In genomic region chrX:103215768-103216085, GRCh38 we compare ENCODE assay signal across 8 cellular contexts. TPM values are rescaled to one million over a fixed set of nuclear protein-coding genes. Genes with fewer than 3 reads are reported as not detected.
DNase-seq lines count a peak whose midpoint lies in the region; ATAC-seq and TF ChIP-seq lines count a peak whose summit lies in the region.

No MANE protein-coding gene starts in this region.

- TF ChIP-seq EP300 in esophagus muscularis mucosa (IDR thresholded peaks at IDR 0.05), result no peak

- no peak overlapping the region for H2BK15ac ChIP-seq in neuronal stem cell (ENCODE audit: low read length)

- H3K36me3 ChIP-seq in esophagus muscularis mucosa (no peaks in the 10 kb centered on the region), neuronal stem cell (replicated peaks in 1 of 2; ENCODE audit: control insufficient read depth in 2 of 2, insufficient read depth in 2 of 2, low read length in 2 of 2) (peaks cover 3 to 16% of the 10 kb centered on the region in 2 donors)

- no peak overlapping the region for H3K23ac ChIP-seq in neuronal stem cell (ENCODE audit: low read depth, low read length, poor library complexity)

- peak overlapping the region; percentile 40 for H3K4me2 ChIP-seq in neuronal stem cell (ENCODE audit: insufficient read depth, low read length, poor library complexity, severe bottlenecking)

- H3K14ac ChIP-seq in neuronal stem cell (ENCODE audit: low read length), result peak overlapping the region; percentile 38

- ATAC-seq in activated CD4-positive, alpha-beta T cell treated with anti-CD3 and anti-CD28 coated beads for 36 hours, result no peak

- no peak overlapping the region for H3K4ac ChIP-seq in neuronal stem cell (ENCODE audit: low read length)

- H3K9ac ChIP-seq in neuronal stem cell (ENCODE audit: low read depth, low read length, poor library complexity), result peak overlapping the region; percentile 93

- peaks cover 0 to 8% (median 4%) of the 10 kb centered on the region in 4 donors for H3K4me1 ChIP-seq in esophagus muscularis mucosa
- H3K4me1 ChIP-seq in neuronal stem cell (ENCODE audit: control insufficient read depth in 2 of 2, insufficient read depth in 1 of 2, low read depth in 1 of 2, low read length in 2 of 2), result peaks cover 0 to 2% of the 10 kb centered on the region in 2 donors

- H3K36me3 Mint-ChIP-seq in activated CD4-positive, alpha-beta T cell treated with anti-CD3 and anti-CD28 coated beads for 36 hours (ENCODE audit: low read depth), result peaks cover 1% of the 10 kb centered on the region

- no peak for DNase-seq in activated CD4-positive, alpha-beta T cell treated with anti-CD3 and anti-CD28 coated beads for 36 hours
- DNase-seq in activated CD4-positive, alpha-beta T cell treated with anti-CD3 and anti-CD28 coated beads, Interleukin-2, amount 50 U/mL, for 48 hours, result no peak
- DNase-seq in NCI-H526 treated with DMSO at 0.1 percent for 48 hours (lab: John Stamatoyannopoulos, UW) (peak; percentile 19), esophagus muscularis mucosa (ENCODE audit: extremely low spot score) (no peak), neuronal stem cell (ENCODE audit: low spot score) (peak; percentile 11), HT-29 (ENCODE audit: low spot score) (no peak)
- DNase-seq in activated effector memory CD4-positive, alpha-beta T cell treated with Interleukin-2 at 50 U/mL for 16 hours, result no peak
- no peak for DNase-seq in activated CD4-positive, CD25-positive, alpha-beta regulatory T cell treated with anti-CD3 and anti-CD28 coated beads, Interleukin-2, amount 50 U/mL, for 72 hours

- no peaks in the 10 kb centered on the region for H3K9me3 Mint-ChIP-seq in activated CD4-positive, alpha-beta T cell treated with anti-CD3 and anti-CD28 coated beads for 36 hours (ENCODE audit: low read depth)

- no peak for TF ChIP-seq CTCF in esophagus muscularis mucosa (IDR thresholded peaks at IDR 0.05)

- peak overlapping the region; percentile 89 for H3K18ac ChIP-seq in neuronal stem cell (ENCODE audit: low read length)

- H3K27ac ChIP-seq in esophagus muscularis mucosa (replicated peaks in 1 of 4) (peak overlapping the region; percentile 86 to 92 (median 87)), neuronal stem cell (replicated peaks; ENCODE audit: low read length) (peak overlapping the region; percentile 70)

- H4K8ac ChIP-seq in neuronal stem cell (ENCODE audit: low read depth, low read length), result no peak overlapping the region

- H3K9me3 ChIP-seq in esophagus muscularis mucosa (no peaks in the 10 kb centered on the region), neuronal stem cell (replicated peaks in 1 of 2; ENCODE audit: control insufficient read depth in 2 of 2, insufficient read depth in 1 of 2, low read depth in 1 of 2, low read length in 2 of 2) (no peaks in the 10 kb centered on the region)

- H3K79me1 ChIP-seq in neuronal stem cell (ENCODE audit: low read depth, low read length), result no peaks in the 10 kb centered on the region

- H3K27me3 Mint-ChIP-seq in activated CD4-positive, alpha-beta T cell treated with anti-CD3 and anti-CD28 coated beads for 36 hours, result no peaks in the 10 kb centered on the region

- peak overlapping the region; percentile 24 for H2BK5ac ChIP-seq in neuronal stem cell (ENCODE audit: low read length)

- WGBS in esophagus muscularis mucosa, result 37% methylated on average over 9 of the region's 11 CpGs
- WGBS in neuronal stem cell (ENCODE audit: extremely low coverage in 2 of 2, insufficient read length in 2 of 2, insufficient replicate concordance in 1 of 2), 2 donors, result no CpG with 5 or more reads among the region's 11 CpGs

- no peak for TF ChIP-seq POLR2A in esophagus muscularis mucosa (IDR thresholded peaks at IDR 0.05; ENCODE audit: low read depth)

- POLR2A ChIA-PET in activated CD4-positive, alpha-beta T cell treated with anti-CD3 and anti-CD28 coated beads for 36 hours (lab: Charles Lee), result no interaction called here

- H3K27ac Mint-ChIP-seq in activated CD4-positive, alpha-beta T cell treated with anti-CD3 and anti-CD28 coated beads for 36 hours, result no peak overlapping the region

- H3K4me3 Mint-ChIP-seq in activated CD4-positive, alpha-beta T cell treated with anti-CD3 and anti-CD28 coated beads for 36 hours, result peak overlapping the region; percentile 59

- no peak overlapping the region for H2AK5ac ChIP-seq in neuronal stem cell (ENCODE audit: low read depth, low read length)

- peaks cover 3% of the 10 kb centered on the region for H3K4me1 Mint-ChIP-seq in activated CD4-positive, alpha-beta T cell treated with anti-CD3 and anti-CD28 coated beads for 36 hours

- H4K91ac ChIP-seq in neuronal stem cell (ENCODE audit: low read depth, low read length, poor library complexity), result no peak overlapping the region

- H3K4me3 ChIP-seq in esophagus muscularis mucosa, result peak overlapping the region; percentile 75 to 83 (median 78)
- peak overlapping the region; percentile 71 to 94 for H3K4me3 ChIP-seq in neuronal stem cell (ENCODE audit: low read length in 2 of 2)

- peak overlapping the region; percentile 74 for H2AFZ ChIP-seq in neuronal stem cell (ENCODE audit: low read length)

- H3K27me3 ChIP-seq in esophagus muscularis mucosa (no peaks in the 10 kb centered on the region), neuronal stem cell (ENCODE audit: control insufficient read depth in 3 of 3, insufficient read depth in 3 of 3, low read depth in 1 of 3, low read length in 3 of 3) (no peaks in the 10 kb centered on the region)

- no peak overlapping the region for H2BK12ac ChIP-seq in neuronal stem cell (ENCODE audit: low read length)

- intact Hi-C loops in activated CD4-positive, alpha-beta T cell treated with anti-CD3 and anti-CD28 coated beads for 36 hours (cut with DNase I, micrococcal nuclease), result loop anchor here (1.0 to 10.0 kb wide), 5 partner anchors 39 to 561 kb away; partner anchors contain the start of genes BEX2 (in 2 of the 2), GPRASP1 (in 1 of the 2) and MORF4L2 (in 1 of the 2)
- intact Hi-C loops in esophagus muscularis mucosa (cut with DNase I), result loop anchor here (5.0 kb wide), 1 partner anchor 37 kb away; no protein-coding TSS in a partner anchor

- CTCF ChIA-PET in activated CD4-positive, alpha-beta T cell treated with anti-CD3 and anti-CD28 coated beads for 36 hours (lab: Charles Lee), result no interaction called here

- no peak overlapping the region for H2BK120ac ChIP-seq in neuronal stem cell (ENCODE audit: low read depth, low read length)

RNA-seq across cellular contexts. Expression of gene BEX4, which starts 0.8 kb away (rescaled TPM):
- 10 to 100 TPM in 1 of 2 experiments, 1 to 10 TPM in 1; 9.9 to 10.0 TPM for total RNA-seq in activated CD4-positive, alpha-beta T cell treated with anti-CD3 and anti-CD28 coated beads for 36 hours
- total RNA-seq in esophagus muscularis mucosa, result 10 to 100 TPM; 31.1 to 66.8 (median 49.0) TPM
- polyA plus RNA-seq in neuronal stem cell (2013, experiment 1 of 2), result 136 TPM
- polyA plus RNA-seq in neuronal stem cell (2013, experiment 2 of 2), result 134 TPM
- total RNA-seq in HT-29 (2014; rRNA removed; shearing (Covaris generic)), result not detected in 2 replicates

RNA-seq across cellular contexts. Expression of gene TCEAL8, which starts 39.2 kb away (rescaled TPM):
- 10 to 100 TPM; 36.0 to 46.6 TPM for total RNA-seq in activated CD4-positive, alpha-beta T cell treated with anti-CD3 and anti-CD28 coated beads for 36 hours
- total RNA-seq in esophagus muscularis mucosa, result 10 to 100 TPM; 49.7 to 56.9 (median 54.2) TPM
- polyA plus RNA-seq in neuronal stem cell (2013, experiment 1 of 2), result 119 TPM
- polyA plus RNA-seq in neuronal stem cell (2013, experiment 2 of 2), result 123 TPM
- 6.7 and 8.1 TPM in 2 replicates for total RNA-seq in HT-29 (2014; rRNA removed; shearing (Covaris generic))

Comparison
In these comparisons a context has a peak if more than half of its experiments do, and no peak if none do; other contexts are left out.
1. DNase-seq: peak in NCI-H526 treated with DMSO at 0.1 percent for 48 hours (single experiment) and neuronal stem cell (single experiment); none in activated CD4-positive, alpha-beta T cell treated with anti-CD3 and anti-CD28 coated beads for 36 hours (single experiment), activated CD4-positive, alpha-beta T cell treated with anti-CD3 and anti-CD28 coated beads, Interleukin-2, amount 50 U/mL, for 48 hours (0 of 2), esophagus muscularis mucosa (single experiment), HT-29 (single experiment), activated effector memory CD4-positive, alpha-beta T cell treated with Interleukin-2 at 50 U/mL for 16 hours (single experiment) and activated CD4-positive, CD25-positive, alpha-beta regulatory T cell treated with anti-CD3 and anti-CD28 coated beads, Interleukin-2, amount 50 U/mL, for 72 hours (single experiment).
2. RNA of gene BEX4, which starts 0.8 kb away (total RNA-seq): 31.1 to 66.8 TPM in esophagus muscularis mucosa and 9.9 to 10.0 TPM in activated CD4-positive, alpha-beta T cell treated with anti-CD3 and anti-CD28 coated beads for 36 hours; not detected in HT-29; every median in the first group is over 10 times any median in the second.